ENCODE assay signal across 10 cellular contexts in genomic region chr2:128279786-128280701, GRCh38. TPM values are rescaled to one million over a fixed set of nuclear protein-coding genes. Genes with fewer than 3 reads are reported as not detected.
A peak's percentile ranks its signal among the peaks of the same experiment; 100 is the strongest.
DNase-seq lines count a peak whose midpoint lies in the region; ATAC-seq and TF ChIP-seq lines count a peak whose summit lies in the region.
"Had no signal": no experiment of that assay in that cellular context is flagged by ENCODE, and none has a peak within 500 bp of the region (broad histone marks: within the 10 kb centered on the region; RNA-seq: fewer than 3 reads in every experiment).

No MANE protein-coding gene starts in this region.

- intact Hi-C loops in natural killer cell (cut with micrococcal nuclease): no loop called here

- ATAC-seq in HG02610 (IDR thresholded peaks at IDR 0.05; ENCODE audit: unreplicated experiment) (peak; percentile 66), natural killer cell (peak; percentile 40 to 72 (median 67)), GM19324 (IDR thresholded peaks at IDR 0.05; ENCODE audit: low FRiP score, unreplicated experiment) (no peak), GM21381 (IDR thresholded peaks at IDR 0.05; ENCODE audit: unreplicated experiment) (no peak)
- peak; percentile 61 for ATAC-seq in effector memory CD8-positive, alpha-beta T cell (replicated peaks)

- no peak for TF ChIP-seq CTCF in natural killer cell (IDR thresholded peaks at IDR 0.05)

- H3K4me1 Mint-ChIP-seq in effector memory CD8-positive, alpha-beta T cell (ENCODE audit: low read depth in 2 of 2): peaks cover 27 to 30% of the 10 kb centered on the region in 2 donors
- peaks cover 46 to 76% of the 10 kb centered on the region in 2 donors for H3K4me1 Mint-ChIP-seq in natural killer cell

- H3K36me3 Mint-ChIP-seq in effector memory CD8-positive, alpha-beta T cell (ENCODE audit: insufficient read depth): peaks cover 21% of the 10 kb centered on the region
- H3K36me3 Mint-ChIP-seq in natural killer cell: no peaks in the 10 kb centered on the region

- peak overlapping the region; percentile 81 to 88 for H3K27ac Mint-ChIP-seq in effector memory CD8-positive, alpha-beta T cell
- H3K27ac Mint-ChIP-seq in natural killer cell: peak overlapping the region; percentile 76 to 82

- no peaks in the 10 kb centered on the region for H3K27me3 Mint-ChIP-seq in effector memory CD8-positive, alpha-beta T cell
- H3K27me3 Mint-ChIP-seq in natural killer cell (ENCODE audit: low read depth in 2 of 2): no peaks in the 10 kb centered on the region

- DNase-seq in Ammon's horn (ENCODE audit: low spot score): peak; percentile 57
- DNase-seq in effector memory CD8-positive, alpha-beta T cell: no peak
- DNase-seq in natural killer cell: no peak
- no peak for DNase-seq in activated CD4-positive, alpha-beta T cell treated with anti-CD3 and anti-CD28 coated beads for 4 hours
- DNase-seq in DMS79 treated with DMSO at 0.1 percent for 48 hours (lab: John Stamatoyannopoulos, UW): no peak
- DNase-seq: central memory CD4-positive, alpha-beta T cell; NCI-H524 treated with DMSO at 0.1 percent for 48 hours had no signal

- peak overlapping the region in 1 of 2 donors; percentile 31 for H3K4me3 Mint-ChIP-seq in effector memory CD8-positive, alpha-beta T cell
- H3K4me3 Mint-ChIP-seq in natural killer cell: peak overlapping the region; percentile 64

- no peaks in the 10 kb centered on the region for H3K9me3 Mint-ChIP-seq in effector memory CD8-positive, alpha-beta T cell
- H3K9me3 Mint-ChIP-seq in natural killer cell: no peaks in the 10 kb centered on the region

RNA-seq across cellular contexts. Expression of gene HS6ST1, which starts 38.6 kb away (rescaled TPM):
- 10 to 100 TPM; 18.9 to 35.9 (median 28.8) TPM for total RNA-seq in natural killer cell

Comparison
In these comparisons a context has a peak if more than half of its experiments do, and no peak if none do; other contexts are left out.
1. ATAC-seq: peak in HG02610 (single experiment), effector memory CD8-positive, alpha-beta T cell (single experiment) and natural killer cell (3 of 3); none in GM19324 (single experiment) and GM21381 (single experiment).